ENCODE assay signal across 28 cellular contexts in genomic region chr7:135523146-135523545, GRCh38.
"Had no signal": no experiment of that assay in that cellular context is flagged by ENCODE, and none has a peak within 500 bp of the region (broad histone marks: within the 10 kb centered on the region; RNA-seq: fewer than 3 reads in every experiment).

No MANE protein-coding gene starts in this region.

- DNase-seq: colonic mucosa; cortex of kidney; dermis blood vessel endothelial cell; dorsolateral prefrontal cortex; effector CD4-positive, alpha-beta T cell; effector CD8-positive, alpha-beta T cell; effector memory CD4-positive, alpha-beta T cell; effector memory CD8-positive, alpha-beta T cell; endodermal cell; erythroblast; esophagus squamous epithelium; foreskin fibroblast; foreskin keratinocyte; foreskin melanocyte; gastrocnemius medialis; glutamatergic neuron; head of caudate nucleus; heart left ventricle; heart right ventricle had no signal

- ATAC-seq: effector memory CD8-positive, alpha-beta T cell; esophagus mucosa; foreskin keratinocyte; gastrocnemius medialis; gastroesophageal sphincter; heart left ventricle; heart right ventricle had no signal

- H3K4me2 ChIP-seq: hepatocyte had no signal

- H3K27ac ChIP-seq: colonic mucosa, coronary artery, dorsolateral prefrontal cortex, epithelial cell of prostate, esophagus muscularis mucosa, esophagus squamous epithelium, foreskin keratinocyte, gastrocnemius medialis, gastroesophageal sphincter, heart left ventricle, heart right ventricle, hepatocyte had no signal

- H2AFZ ChIP-seq: hepatocyte had no signal

- H3K79me2 ChIP-seq: hepatocyte had no signal

- H3K9me3 ChIP-seq: colonic mucosa, esophagus muscularis mucosa, esophagus squamous epithelium, gastrocnemius medialis had no signal

- H3K4me3 ChIP-seq: colonic mucosa, coronary artery, dorsolateral prefrontal cortex, esophagus muscularis mucosa, esophagus squamous epithelium, gastrocnemius medialis, gastroesophageal sphincter, heart left ventricle, heart right ventricle, hepatocyte had no signal

- H3K36me3 ChIP-seq: colonic mucosa, esophagus muscularis mucosa, esophagus squamous epithelium, gastrocnemius medialis, gastroesophageal sphincter, heart left ventricle, heart right ventricle had no signal

- H3K27me3 ChIP-seq: colonic mucosa, dorsolateral prefrontal cortex, esophagus muscularis mucosa, esophagus squamous epithelium, foreskin keratinocyte, gastrocnemius medialis, gastroesophageal sphincter, heart left ventricle, heart right ventricle, hepatocyte had no signal

- H3K4me1 ChIP-seq: colonic mucosa, esophagus muscularis mucosa, foreskin keratinocyte, gastrocnemius medialis, gastroesophageal sphincter, heart left ventricle, heart right ventricle had no signal

- FAIRE-seq: endometrium, endothelial cell of umbilical vein, frontal cortex had no signal
